Comparison of ENCODE assay signal across 9 cellular contexts in genomic region chr5:132190161-132190817, GRCh38. TPM values are rescaled to one million over a fixed set of nuclear protein-coding genes. Genes with fewer than 3 reads are reported as not detected.
DNase-seq lines count a peak whose midpoint lies in the region; ATAC-seq and TF ChIP-seq lines count a peak whose summit lies in the region.
"Had no signal": no experiment of that assay in that cellular context is flagged by ENCODE, and none has a peak within 500 bp of the region (broad histone marks: within the 10 kb centered on the region; RNA-seq: fewer than 3 reads in every experiment).

No MANE protein-coding gene starts in this region.

- H3K27ac ChIP-seq in SJCRH30: no peak overlapping the region

- H3K27me3 ChIP-seq in SJCRH30: no peaks in the 10 kb centered on the region

- H3K9me3 ChIP-seq in SJCRH30 (replicated peaks): no peaks in the 10 kb centered on the region

- no peaks in the 10 kb centered on the region for H3K4me1 Mint-ChIP-seq in naive B cell

- TF ChIP-seq CTCF in GM12875 (IDR thresholded peaks at IDR 0.05; ENCODE audit: borderline replicate concordance, insufficient read depth, low read depth, low read length): peak; percentile 56; the same call in 1 of the 2 replicates
- peak; percentile 80 for TF ChIP-seq CTCF in epithelial cell of esophagus (IDR thresholded peaks at IDR 0.05; ENCODE audit: insufficient read depth, low read depth, low read length, missing control alignments)

- no peaks in the 10 kb centered on the region for H3K9me3 Mint-ChIP-seq in naive B cell
- H3K9me3 Mint-ChIP-seq: IgD-negative memory B cell had no signal

- no peaks in the 10 kb centered on the region for H3K36me3 Mint-ChIP-seq in naive B cell
- H3K36me3 Mint-ChIP-seq: IgD-negative memory B cell had no signal

- no peaks in the 10 kb centered on the region for H3K4me1 ChIP-seq in SJCRH30

- H3K4me3 Mint-ChIP-seq in naive B cell: no peak overlapping the region
- H3K4me3 Mint-ChIP-seq: IgD-negative memory B cell had no signal

- ATAC-seq in HG02623 (IDR thresholded peaks at IDR 0.05; ENCODE audit: unreplicated experiment): peak; percentile 73
- peak; percentile 96 to 98 for ATAC-seq in naive B cell (ENCODE audit: low read depth in 2 of 2)

- peaks cover 40% of the 10 kb centered on the region for H3K36me3 ChIP-seq in SJCRH30

- H3K27me3 Mint-ChIP-seq in naive B cell: peaks cover 0 to 6% (median 0%) of the 10 kb centered on the region in 3 donors
- H3K27me3 Mint-ChIP-seq: IgD-negative memory B cell had no signal

- DNase-seq in AG08396 (ENCODE audit: low spot score): peak; percentile 74
- DNase-seq in NCI-H1092 (lab: John Stamatoyannopoulos, UW): peak; percentile 29
- peak; percentile 62 to 89 for DNase-seq in SJCRH30
- DNase-seq in epithelial cell of esophagus (ENCODE audit: low read depth): peak; percentile 66
- DNase-seq in naive B cell: peak; percentile 29
- no peak for DNase-seq in effector CD4-positive, alpha-beta T cell

- no peak overlapping the region for H3K4me3 ChIP-seq in GM12875 (ENCODE audit: low read depth, low read length)
- no peak overlapping the region for H3K4me3 ChIP-seq in SJCRH30
- H3K4me3 ChIP-seq in epithelial cell of esophagus (ENCODE audit: low read length): no peak overlapping the region

- no peak overlapping the region for H3K27ac Mint-ChIP-seq in naive B cell
- H3K27ac Mint-ChIP-seq: IgD-negative memory B cell had no signal

RNA-seq across cellular contexts. Expression of gene P4HA2, which starts 37.4 kb away (rescaled TPM):
- total RNA-seq in SJCRH30 (2014; rRNA removed; shearing (Covaris generic)): 75.5 and 77.7 TPM in 2 replicates
- polyA plus RNA-seq in naive B cell (ENCODE audit: low read depth in 6 of 6): under 1 TPM in 2 of 6 donors, not detected in 4; 0.45 to 0.73 TPM
